In genomic region chr1:21706151-21706835, GRCh38 we compare ENCODE assay signal across 10 cellular contexts. TPM values are rescaled to one million over a fixed set of nuclear protein-coding genes. Genes with fewer than 3 reads are reported as not detected.
DNase-seq lines count a peak whose midpoint lies in the region; ATAC-seq and TF ChIP-seq lines count a peak whose summit lies in the region.
"Had no signal": no experiment of that assay in that cellular context is flagged by ENCODE, and none has a peak within 500 bp of the region (broad histone marks: within the 10 kb centered on the region; RNA-seq: fewer than 3 reads in every experiment).

No MANE protein-coding gene starts in this region.

- no peak overlapping the region for H4K91ac ChIP-seq in mesenchymal stem cell (ENCODE audit: low read length)

- H3K27me3 ChIP-seq in mesenchymal stem cell (ENCODE audit: control insufficient read depth in 1 of 2, insufficient read depth in 1 of 2, low read length in 2 of 2), result no peaks in the 10 kb centered on the region

- no peaks in the 10 kb centered on the region for H3K9me3 ChIP-seq in mesenchymal stem cell (ENCODE audit: control insufficient read depth, low read length)
- no peaks in the 10 kb centered on the region for H3K9me3 ChIP-seq in mucosa of descending colon

- intact Hi-C loops in mucosa of descending colon (cut with DNase I, micrococcal nuclease), result no loop called here

- no peak overlapping the region for H3K9ac ChIP-seq in mesenchymal stem cell (ENCODE audit: low read length)

- 65% methylated on average over 6 of the region's 8 CpGs for WGBS in mesenchymal stem cell

- H3K23ac ChIP-seq in mesenchymal stem cell (ENCODE audit: low read length in 2 of 2), result no peak overlapping the region

- H2AFZ ChIP-seq in mesenchymal stem cell (ENCODE audit: low read depth, low read length), result no peak overlapping the region

- no peak overlapping the region for H3K27ac ChIP-seq in mesenchymal stem cell (ENCODE audit: low read length, poor library complexity, severe bottlenecking)

- H3K4ac ChIP-seq in mesenchymal stem cell (ENCODE audit: low read depth in 1 of 2, low read length in 2 of 2), result no peak overlapping the region

- no peak overlapping the region for H3K4me3 ChIP-seq in NB4 (ENCODE audit: low read depth, low read length)
- no peak overlapping the region for H3K4me3 ChIP-seq in mesenchymal stem cell (ENCODE audit: insufficient read depth in 1 of 2, low read depth in 1 of 2, low read length in 2 of 2)
- H3K4me3 ChIP-seq in mucosa of descending colon, result no peak overlapping the region

- H2BK12ac ChIP-seq in mesenchymal stem cell (ENCODE audit: low read length in 2 of 2), result no peak overlapping the region

- H2BK120ac ChIP-seq in mesenchymal stem cell (ENCODE audit: low read depth, low read length), result no peak overlapping the region

- H2BK5ac ChIP-seq in mesenchymal stem cell (ENCODE audit: low read depth, low read length, poor library complexity, severe bottlenecking), result no peak overlapping the region

- no peak overlapping the region for H2BK15ac ChIP-seq in mesenchymal stem cell (ENCODE audit: low read depth, poor library complexity, severe bottlenecking)

- TF ChIP-seq POLR2A in NB4 (IDR thresholded peaks at IDR 0.05; ENCODE audit: extremely low read depth, insufficient read length), result no peak

- peaks cover 15 to 71% of the 10 kb centered on the region in 2 experiments for H3K36me3 ChIP-seq in mesenchymal stem cell (ENCODE audit: control insufficient read depth in 1 of 2, insufficient read depth in 2 of 2, low read depth in 1 of 2, low read length in 2 of 2)
- H3K36me3 ChIP-seq in mucosa of descending colon (ENCODE audit: low read depth), result no peaks in the 10 kb centered on the region

- no peak for ATAC-seq in mucosa of descending colon
- no peak for ATAC-seq in HG02571 (IDR thresholded peaks at IDR 0.05; ENCODE audit: unreplicated experiment)
- ATAC-seq: effector memory CD8-positive, alpha-beta T cell had no signal

- no peak for TF ChIP-seq CTCF in NB4 (IDR thresholded peaks at IDR 0.05; ENCODE audit: low read depth, low read length)
- TF ChIP-seq CTCF in mucosa of descending colon (IDR thresholded peaks at IDR 0.05), result no peak

- DNase-seq in COLO829 (ENCODE audit: low spot score) (peak; percentile 69), NB4 (ENCODE audit: low read depth) (peak; percentile 96), dermis blood vessel endothelial cell (peak; percentile 16), mesenchymal stem cell (peak; percentile 61), mucosa of descending colon (no peak), cortex of kidney (lab: John Stamatoyannopoulos, UW) (no peak)
- DNase-seq in activated CD4-positive, alpha-beta T cell treated with anti-CD3 and anti-CD28 coated beads for 1 hour, result no peak
- DNase-seq: activated CD4-positive, alpha-beta T cell treated with anti-CD3 and anti-CD28 coated beads for 4 hours; effector memory CD8-positive, alpha-beta T cell had no signal

- no peak overlapping the region for H3K18ac ChIP-seq in mesenchymal stem cell (ENCODE audit: low read depth in 1 of 2, low read length in 2 of 2)

- peaks cover 6% of the 10 kb centered on the region for H3K4me1 ChIP-seq in mesenchymal stem cell (ENCODE audit: control insufficient read depth, insufficient read depth, low read depth, low read length)
- no peaks in the 10 kb centered on the region for H3K4me1 ChIP-seq in mucosa of descending colon (ENCODE audit: low read depth)

- H3K79me1 ChIP-seq in mesenchymal stem cell (replicated peaks; ENCODE audit: low read length, poor library complexity, severe bottlenecking), result peaks cover 20% of the 10 kb centered on the region

- no peak overlapping the region for H3K14ac ChIP-seq in mesenchymal stem cell (ENCODE audit: low read length in 2 of 2)

- no peak overlapping the region for H4K8ac ChIP-seq in mesenchymal stem cell (ENCODE audit: low read length)

- no peak overlapping the region for H2AK5ac ChIP-seq in mesenchymal stem cell (ENCODE audit: low read length, severe bottlenecking)

- H3K4me2 ChIP-seq in mesenchymal stem cell (ENCODE audit: low read length, poor library complexity, severe bottlenecking), result peak overlapping the region; percentile 5

RNA-seq across cellular contexts. Expression of gene RAP1GAP, which starts 37.1 kb away (rescaled TPM):
- under 0.01 and 0.05 TPM in 2 replicates for total RNA-seq in dermis blood vessel endothelial cell
- polyA plus RNA-seq in mesenchymal stem cell (2013, experiment 1 of 2), result 0.50 TPM
- polyA plus RNA-seq in mesenchymal stem cell (2013, experiment 2 of 2), result 0.62 TPM
- total RNA-seq in mucosa of descending colon, result 10 to 100 TPM; 15.7 to 59.6 (median 43.0) TPM

Comparison
In these comparisons a context has a peak if more than half of its experiments do, and no peak if none do; other contexts are left out.
1. DNase-seq: peak in COLO829 (single experiment), NB4 (single experiment), dermis blood vessel endothelial cell (single experiment) and mesenchymal stem cell (single experiment); none in activated CD4-positive, alpha-beta T cell treated with anti-CD3 and anti-CD28 coated beads for 1 hour (single experiment), mucosa of descending colon (0 of 3) and cortex of kidney (single experiment).
2. RNA of gene RAP1GAP, which starts 37.1 kb away (total RNA-seq): 15.7 to 59.6 TPM in mucosa of descending colon; under 0.01 to 0.05 TPM in dermis blood vessel endothelial cell; every median in the first group is over 10 times any median in the second.